In the genomic region with DNA sequence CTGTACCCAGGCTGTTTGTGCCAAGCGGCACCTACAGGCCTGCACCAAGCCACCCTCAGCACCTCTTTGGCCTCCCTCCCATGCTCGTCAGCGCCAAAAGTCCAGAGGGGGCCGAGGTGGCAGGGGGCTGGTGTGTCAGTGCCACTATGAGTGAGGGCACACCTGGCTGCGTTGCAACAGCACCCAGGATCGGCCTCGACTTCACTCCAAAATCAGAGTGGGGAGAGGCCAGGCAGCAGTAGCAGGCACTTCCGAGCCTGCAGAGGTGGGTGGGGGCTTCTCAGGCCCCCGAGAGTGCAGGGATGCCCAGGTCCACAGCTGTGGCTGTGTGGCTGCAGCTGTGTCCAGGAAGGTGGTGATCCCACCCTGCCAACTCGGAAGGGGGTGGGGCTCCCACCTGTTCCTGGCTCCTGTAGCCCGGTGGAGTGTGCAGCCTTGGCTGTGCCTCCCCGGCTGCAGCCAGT, we compare ENCODE assay signal across 29 cellular contexts.
"Had no signal": no experiment of that assay in that cellular context is flagged by ENCODE, and none has a peak within 500 bp of the region (broad histone marks: within the 10 kb centered on the region; RNA-seq: fewer than 3 reads in every experiment).

No MANE protein-coding gene starts in this region.

- H3K4me1 Mint-ChIP-seq: nephron; neural progenitor cell; stimulated activated effector memory CD8-positive, alpha-beta T cell treated with anti-CD3 and anti-CD28 coated beads, Interleukin-12 subunit alpha, Interleukin-12 subunit beta, amount 100 ng/mL, for 72 hours had no signal

- H3K4me3 Mint-ChIP-seq: immature natural killer cell; naive thymus-derived CD4-positive, alpha-beta T cell; nephron; neural progenitor cell; stimulated activated effector memory CD8-positive, alpha-beta T cell treated with anti-CD3 and anti-CD28 coated beads, Interleukin-12 subunit alpha, Interleukin-12 subunit beta, amount 100 ng/mL, for 72 hours; type B pancreatic cell had no signal

- H3K4me1 ChIP-seq: esophagus squamous epithelium, heart right ventricle, neural progenitor cell, parathyroid adenoma, prostate gland, right atrium auricular region, stomach, testis, tibial artery had no signal

- H3K9me3 ChIP-seq: prostate gland, testis, tibial artery had no signal

- DNase-seq: dermis blood vessel endothelial cell; effector memory CD4-positive, alpha-beta T cell; esophagus squamous epithelium; foreskin melanocyte; glutamatergic neuron; heart right ventricle; hypothalamus; immature natural killer cell; islet precursor cell; left ventricle myocardium superior; mesendoderm; midbrain; naive thymus-derived CD4-positive, alpha-beta T cell; stimulated activated CD4-positive, alpha-beta T cell treated with anti-CD3 and anti-CD28 coated beads, Interleukin-2, amount 100 ng/mL, for 24 hours; stimulated activated CD4-positive, alpha-beta T cell treated with anti-CD3 and anti-CD28 coated beads, Interleukin-4, amount 100 ng/mL, for 24 hours; stimulated activated naive CD4-positive, alpha-beta T cell treated with Interleukin-2 at 50 U/mL for 16 hours; stomach; testis; tibial artery had no signal

- H3K27me3 ChIP-seq: esophagus squamous epithelium, heart right ventricle, neural progenitor cell, right atrium auricular region, stomach, testis, tibial artery had no signal

- H3K4me3 ChIP-seq: coronary artery, esophagus squamous epithelium, heart right ventricle, neural progenitor cell, prostate gland, right atrium auricular region, smooth muscle cell, stomach, testis, tibial artery had no signal

- H3K27ac Mint-ChIP-seq: naive thymus-derived CD4-positive, alpha-beta T cell; nephron; neural progenitor cell; stimulated activated effector memory CD8-positive, alpha-beta T cell treated with anti-CD3 and anti-CD28 coated beads, Interleukin-12 subunit alpha, Interleukin-12 subunit beta, amount 100 ng/mL, for 72 hours; type B pancreatic cell had no signal

- H3K27ac ChIP-seq: coronary artery, esophagus squamous epithelium, heart right ventricle, neural progenitor cell, parathyroid adenoma, prostate gland, right atrium auricular region, stomach, testis, tibial artery had no signal

- ATAC-seq: left ventricle myocardium superior; naive thymus-derived CD4-positive, alpha-beta T cell; sciatic nerve; stimulated activated effector memory CD8-positive, alpha-beta T cell treated with anti-CD3 and anti-CD28 coated beads, Interleukin-12 subunit alpha, Interleukin-12 subunit beta, amount 100 ng/mL, for 72 hours had no signal

- H3K27me3 Mint-ChIP-seq: naive thymus-derived CD4-positive, alpha-beta T cell; type B pancreatic cell had no signal

- H3K36me3 ChIP-seq: prostate gland had no signal
